Comparison of ENCODE assay signal across 22 cellular contexts in the genomic region with DNA sequence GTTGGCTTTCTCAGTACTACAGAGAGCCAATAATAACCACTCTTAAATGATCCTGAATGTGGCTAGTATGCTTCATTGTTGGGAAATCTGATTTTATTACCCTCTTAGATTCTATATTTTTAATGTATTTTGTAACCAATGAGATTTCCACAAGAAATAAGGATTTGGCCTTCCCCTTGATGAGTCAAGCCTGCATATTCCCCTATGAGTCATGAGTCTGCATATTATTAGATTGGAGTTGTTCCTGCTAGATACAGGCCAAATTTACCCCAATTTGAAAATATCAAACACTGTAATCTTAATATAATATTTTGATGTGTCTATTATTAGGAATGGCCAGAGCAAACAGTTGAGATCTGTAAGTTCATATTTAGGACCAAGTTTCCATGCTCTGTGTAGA.
DNase-seq lines count a peak whose midpoint lies in the region; FAIRE-seq and TF ChIP-seq lines count a peak whose summit lies in the region.
"Had no signal": no experiment of that assay in that cellular context is flagged by ENCODE, and none has a peak within 500 bp of the region (broad histone marks: within the 10 kb centered on the region; RNA-seq: fewer than 3 reads in every experiment).

No MANE protein-coding gene starts in this region.

- H3K4me3 ChIP-seq in AG10803 (ENCODE audit: low read length), result no peak overlapping the region
- H3K4me3 ChIP-seq: heart right ventricle, neural progenitor cell, vagina had no signal

- no peak for FAIRE-seq in HTR-8/SVneo (lab: Jason Lieb, UNC)
- FAIRE-seq: H1 had no signal

- no peak overlapping the region for H3K4me3 Mint-ChIP-seq in endothelial cell (ENCODE audit: unreplicated experiment)
- H3K4me3 Mint-ChIP-seq: activated CD8-positive, alpha-beta T cell treated with anti-CD3 and anti-CD28 coated beads, Interleukin-2, amount 10 ng/mL, durations not matched to agents 7 days and 5 days; IgD-negative memory B cell; neural progenitor cell had no signal

- H3K27me3 Mint-ChIP-seq in endothelial cell (ENCODE audit: unreplicated experiment), result peaks cover 1% of the 10 kb centered on the region
- H3K27me3 Mint-ChIP-seq: IgD-negative memory B cell, progenitor cell of endocrine pancreas had no signal

- CTCF ChIA-PET in RWPE1 (lab: Yijun Ruan, JAX), result no interaction called here

- no peak overlapping the region for H3K27ac Mint-ChIP-seq in endothelial cell (ENCODE audit: unreplicated experiment)
- H3K27ac Mint-ChIP-seq: activated CD8-positive, alpha-beta T cell treated with anti-CD3 and anti-CD28 coated beads, Interleukin-2, amount 10 ng/mL, durations not matched to agents 7 days and 5 days; neural progenitor cell; progenitor cell of endocrine pancreas had no signal

- TF ChIP-seq CTCF in AG10803 (conservative IDR thresholded peaks at IDR 0.05; ENCODE audit: low read length), result no peak
- TF ChIP-seq CTCF in RWPE1 (conservative IDR thresholded peaks at IDR 0.05; ENCODE audit: low read depth), result no peak
- no peak for TF ChIP-seq CTCF in endothelial cell (IDR thresholded peaks at IDR 0.05; ENCODE audit: unreplicated experiment)

- no peaks in the 10 kb centered on the region for H3K4me1 Mint-ChIP-seq in endothelial cell (ENCODE audit: unreplicated experiment)
- H3K4me1 Mint-ChIP-seq: IgD-negative memory B cell had no signal

- POLR2A ChIA-PET in RWPE1 (lab: Yijun Ruan, JAX; ENCODE audit: low non-redundant PET), result no interaction called here

- no peak overlapping the region for H3K27ac ChIP-seq in RWPE1
- peak overlapping the region; percentile 4 for H3K27ac ChIP-seq in caudate nucleus (ENCODE audit: low read depth, low read length)
- H3K27ac ChIP-seq: HL-60, neural progenitor cell, vagina had no signal

- no peaks in the 10 kb centered on the region for H3K36me3 Mint-ChIP-seq in endothelial cell (ENCODE audit: low read depth, unreplicated experiment)
- H3K36me3 Mint-ChIP-seq: neural progenitor cell had no signal

- H3K9me3 Mint-ChIP-seq in endothelial cell (ENCODE audit: unreplicated experiment), result no peaks in the 10 kb centered on the region
- H3K9me3 Mint-ChIP-seq: IgD-negative memory B cell, neural progenitor cell had no signal

- DNase-seq in AG10803 (ENCODE audit: low read depth) (peak; percentile 6), RWPE1 (ENCODE audit: low spot score) (peak; percentile 4), caudate nucleus (lab: John Stamatoyannopoulos, UW) (no peak), kidney tubule cell (ENCODE audit: low spot score) (peak; percentile 35), RKO (ENCODE audit: low spot score) (no peak), HTR-8/SVneo (ENCODE audit: insufficient read length, low spot score) (no peak), endothelial cell (ENCODE audit: low spot score) (no peak), middle frontal gyrus (ENCODE audit: extremely low spot score, low spot score) (no peak)
- DNase-seq: activated CD4-positive, CD25-positive, alpha-beta regulatory T cell treated with anti-CD3 and anti-CD28 coated beads, Interleukin-2, amount 50 U/mL, for 72 hours; activated CD8-positive, alpha-beta T cell treated with anti-CD3 and anti-CD28 coated beads, Interleukin-2, amount 10 ng/mL, durations not matched to agents 7 days and 5 days; activated naive CD4-positive, alpha-beta T cell treated with Interleukin-2 at 50 U/mL for 16 hours; activated T-cell treated with anti-CD3 and anti-CD28 coated beads, Interleukin-2, amount 50 U/mL, for 1 hour; heart right ventricle; NCI-H1436; NCI-H524 treated with DMSO at 0.1 percent for 48 hours; stimulated activated CD4-positive, alpha-beta T cell treated with anti-CD3 and anti-CD28 coated beads, Interleukin-1b, Interleukin-23, amount 100 ng/mL, for 48 hours had no signal

Comparison
In these comparisons a context has a peak if more than half of its experiments do, and no peak if none do; other contexts are left out.
1. DNase-seq: peak in AG10803 (single experiment), RWPE1 (single experiment) and kidney tubule cell (single experiment); none in caudate nucleus (0 of 61), RKO (single experiment), HTR-8/SVneo (single experiment), endothelial cell (single experiment) and middle frontal gyrus (single experiment).